ENCODE assay signal across 26 cellular contexts in the genomic region with DNA sequence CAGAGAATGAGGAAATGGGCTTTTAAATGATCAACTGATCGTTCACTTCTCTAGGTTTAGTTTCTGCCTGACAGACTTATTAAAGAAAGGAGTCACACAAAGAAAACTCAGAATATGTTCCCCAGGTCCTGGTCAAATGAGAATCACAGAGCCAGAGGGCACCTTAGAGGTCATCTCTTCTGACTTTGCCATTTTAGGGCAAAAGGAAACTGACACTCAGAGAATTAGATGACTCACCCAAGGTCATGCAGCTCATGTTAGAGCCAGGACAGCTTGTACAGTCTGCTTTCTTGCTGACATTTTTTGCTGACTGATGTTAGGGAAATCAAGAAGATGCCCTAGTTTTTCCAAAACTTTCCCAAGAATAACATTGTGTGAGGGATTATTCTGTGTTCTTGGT.
DNase-seq lines count a peak whose midpoint lies in the region; ATAC-seq and TF ChIP-seq lines count a peak whose summit lies in the region.
"Had no signal": no experiment of that assay in that cellular context is flagged by ENCODE, and none has a peak within 500 bp of the region (broad histone marks: within the 10 kb centered on the region; RNA-seq: fewer than 3 reads in every experiment).

No MANE protein-coding gene starts in this region.

- H3K36me3 Mint-ChIP-seq in activated CD4-positive, alpha-beta T cell treated with anti-CD3 and anti-CD28 coated beads for 36 hours (ENCODE audit: low read depth): no peaks in the 10 kb centered on the region
- H3K36me3 Mint-ChIP-seq in endodermal cell (ENCODE audit: low read depth): no peaks in the 10 kb centered on the region

- CTCF ChIA-PET in activated CD4-positive, alpha-beta T cell treated with anti-CD3 and anti-CD28 coated beads for 36 hours (lab: Charles Lee): no interaction called here

- H3K27me3 ChIP-seq in OCI-LY3 (ENCODE audit: low read depth, low read length) (no peaks in the 10 kb centered on the region), endodermal cell (ENCODE audit: control insufficient read depth, insufficient read depth, low read length, poor library complexity, severe bottlenecking) (no peaks in the 10 kb centered on the region)
- H3K27me3 ChIP-seq: spleen had no signal

- peaks cover 15% of the 10 kb centered on the region for H3K27me3 Mint-ChIP-seq in activated CD4-positive, alpha-beta T cell treated with anti-CD3 and anti-CD28 coated beads for 36 hours
- H3K27me3 Mint-ChIP-seq in endodermal cell (ENCODE audit: insufficient read depth): peaks cover 10% of the 10 kb centered on the region
- H3K27me3 Mint-ChIP-seq: activated CD4-positive, alpha-beta T cell treated with anti-CD3 and anti-CD28 coated beads, Interleukin-2, amount 10 ng/mL, durations not matched to agents 7 days and 5 days had no signal

- TF ChIP-seq CTCF in OCI-LY3 (IDR thresholded peaks at IDR 0.05; ENCODE audit: low read depth, low read length): no peak
- no peak for TF ChIP-seq CTCF in mucosa of descending colon (IDR thresholded peaks at IDR 0.05)
- TF ChIP-seq CTCF in endodermal cell (conservative IDR thresholded peaks at IDR 0.05): no peak

- no peak overlapping the region for H3K27ac Mint-ChIP-seq in activated CD4-positive, alpha-beta T cell treated with anti-CD3 and anti-CD28 coated beads for 36 hours
- H3K27ac Mint-ChIP-seq in endodermal cell: no peak overlapping the region
- H3K27ac Mint-ChIP-seq: activated CD4-positive, alpha-beta T cell treated with anti-CD3 and anti-CD28 coated beads, Interleukin-2, amount 10 ng/mL, durations not matched to agents 7 days and 5 days; B cell had no signal

- no peaks in the 10 kb centered on the region for H3K9me3 Mint-ChIP-seq in activated CD4-positive, alpha-beta T cell treated with anti-CD3 and anti-CD28 coated beads for 36 hours (ENCODE audit: low read depth)
- peaks cover 7% of the 10 kb centered on the region for H3K9me3 Mint-ChIP-seq in endodermal cell
- H3K9me3 Mint-ChIP-seq: activated CD4-positive, alpha-beta T cell treated with anti-CD3 and anti-CD28 coated beads, Interleukin-2, amount 10 ng/mL, durations not matched to agents 7 days and 5 days; central memory CD8-positive, alpha-beta T cell; neural crest cell had no signal

- no peak for DNase-seq in mucosa of descending colon
- DNase-seq in AG20443 (ENCODE audit: low spot score): no peak
- no peak for DNase-seq in activated CD4-positive, alpha-beta T cell treated with anti-CD3 and anti-CD28 coated beads, Interleukin-2, amount 50 U/mL, for 4 hours
- no peak for DNase-seq in activated CD4-positive, alpha-beta T cell treated with anti-CD3 and anti-CD28 coated beads for 36 hours
- no peak for DNase-seq in endodermal cell
- DNase-seq: activated CD4-positive, alpha-beta T cell treated with anti-CD3 and anti-CD28 coated beads, Interleukin-2, amount 10 ng/mL, durations not matched to agents 7 days and 5 days; activated CD8-positive, alpha-beta memory T cell treated with anti-CD3 and anti-CD28 coated beads, Interleukin-2, amount 50 U/mL, for 4 hours; activated gamma-delta T cell; amygdala; effector CD8-positive, alpha-beta T cell; EL; head of caudate nucleus; left ventricle myocardium inferior; NCI-H1092 treated with DMSO at 0.1 percent for 48 hours; NCI-H2081; NCI-H510A treated with DMSO at 0.1 percent for 48 hours; psoas muscle; SHP77; spleen; stimulated activated CD4-positive, alpha-beta T cell treated with anti-CD3 and anti-CD28 coated beads, Interleukin-4, amount 100 ng/mL, for 4 hours had no signal

- H3K4me1 ChIP-seq in OCI-LY3 (ENCODE audit: low read length) (peaks cover 15% of the 10 kb centered on the region), mucosa of descending colon (ENCODE audit: low read depth) (peaks cover 6% of the 10 kb centered on the region), endodermal cell (ENCODE audit: control insufficient read depth, insufficient read depth, low read length) (no peaks in the 10 kb centered on the region)
- H3K4me1 ChIP-seq: left ventricle myocardium inferior, psoas muscle, spleen had no signal

- intact Hi-C loops in mucosa of descending colon (cut with DNase I, micrococcal nuclease): no loop called here
- intact Hi-C loops in activated CD4-positive, alpha-beta T cell treated with anti-CD3 and anti-CD28 coated beads for 36 hours (cut with DNase I, micrococcal nuclease): no loop called here

- peak overlapping the region; percentile 43; the same call in 1 of the 2 replicates for H3K9ac ChIP-seq in OCI-LY3 (ENCODE audit: low read length)
- H3K9ac ChIP-seq in endodermal cell (ENCODE audit: extremely low read depth, low read length, poor library complexity, severe bottlenecking): no peak overlapping the region

- peak; percentile 84 for ATAC-seq in GM19025 (IDR thresholded peaks at IDR 0.05; ENCODE audit: low read depth, unreplicated experiment)
- ATAC-seq in HG03095 (IDR thresholded peaks at IDR 0.05; ENCODE audit: unreplicated experiment): peak; percentile 54
- peak; percentile 35 for ATAC-seq in mucosa of descending colon
- no peak for ATAC-seq in activated CD4-positive, alpha-beta T cell treated with anti-CD3 and anti-CD28 coated beads for 36 hours
- ATAC-seq: psoas muscle had no signal

- peak overlapping the region; percentile 22; the same call in 1 of the 2 replicates for H3K4me2 ChIP-seq in OCI-LY3 (ENCODE audit: low read length)

- 96 to 100% methylated on average over 1 of the region's 1 CpG for WGBS in endodermal cell (ENCODE audit: insufficient coverage in 1 of 2, insufficient read length in 1 of 2), 2 experiments

- POLR2A ChIA-PET in activated CD4-positive, alpha-beta T cell treated with anti-CD3 and anti-CD28 coated beads for 36 hours (lab: Charles Lee): no interaction called here

- H3K79me2 ChIP-seq in OCI-LY3 (ENCODE audit: low read length): no peaks in the 10 kb centered on the region

- peak overlapping the region; percentile 74 for H3K27ac ChIP-seq in OCI-LY3 (ENCODE audit: low read length)
- H3K27ac ChIP-seq in endodermal cell (ENCODE audit: low read depth, low read length): no peak overlapping the region
- H3K27ac ChIP-seq: left ventricle myocardium inferior, psoas muscle, spleen had no signal

- no peaks in the 10 kb centered on the region for H4K20me1 ChIP-seq in OCI-LY3 (ENCODE audit: insufficient read depth, low read length)

- H3K4me1 Mint-ChIP-seq in activated CD4-positive, alpha-beta T cell treated with anti-CD3 and anti-CD28 coated beads for 36 hours: no peaks in the 10 kb centered on the region
- H3K4me1 Mint-ChIP-seq in endodermal cell: peaks cover 5% of the 10 kb centered on the region
- H3K4me1 Mint-ChIP-seq: activated CD4-positive, alpha-beta T cell treated with anti-CD3 and anti-CD28 coated beads, Interleukin-2, amount 10 ng/mL, durations not matched to agents 7 days and 5 days; B cell; central memory CD8-positive, alpha-beta T cell had no signal

- no peak overlapping the region for H3K4me3 Mint-ChIP-seq in activated CD4-positive, alpha-beta T cell treated with anti-CD3 and anti-CD28 coated beads for 36 hours
- no peak overlapping the region for H3K4me3 Mint-ChIP-seq in endodermal cell
- H3K4me3 Mint-ChIP-seq: activated CD4-positive, alpha-beta T cell treated with anti-CD3 and anti-CD28 coated beads, Interleukin-2, amount 10 ng/mL, durations not matched to agents 7 days and 5 days; B cell; central memory CD8-positive, alpha-beta T cell; neural crest cell had no signal

- H3K9me3 ChIP-seq in OCI-LY3 (ENCODE audit: insufficient read depth, low read length): no peaks in the 10 kb centered on the region
- no peaks in the 10 kb centered on the region for H3K9me3 ChIP-seq in mucosa of descending colon
- no peaks in the 10 kb centered on the region for H3K9me3 ChIP-seq in endodermal cell (ENCODE audit: control insufficient read depth, low read length)
- H3K9me3 ChIP-seq: left ventricle myocardium inferior, psoas muscle, spleen had no signal

- H3K36me3 ChIP-seq in OCI-LY3 (replicated peaks; ENCODE audit: low read depth, low read length) (no peaks in the 10 kb centered on the region), mucosa of descending colon (ENCODE audit: low read depth) (no peaks in the 10 kb centered on the region), endodermal cell (ENCODE audit: control insufficient read depth, insufficient read depth, low read length) (no peaks in the 10 kb centered on the region)
- H3K36me3 ChIP-seq: left ventricle myocardium inferior, spleen had no signal

- H2AFZ ChIP-seq in OCI-LY3 (ENCODE audit: low read depth, low read length): 0 out of 2 replicates have a peak overlapping the region, but pooled peaks have one; percentile 51

- H3K4me3 ChIP-seq in OCI-LY3 (ENCODE audit: low read length) (no peak overlapping the region), mucosa of descending colon (no peak overlapping the region), endodermal cell (ENCODE audit: low read length) (no peak overlapping the region)
- H3K4me3 ChIP-seq: left ventricle myocardium inferior, psoas muscle, spleen had no signal
